29 cellular contexts compared by ENCODE assay signal in genomic region chr1:24292887-24293286, GRCh38. TPM values are rescaled to one million over a fixed set of nuclear protein-coding genes. Genes with fewer than 3 reads are reported as not detected.
"Had no signal": no experiment of that assay in that cellular context is flagged by ENCODE, and none has a peak within 500 bp of the region (broad histone marks: within the 10 kb centered on the region; RNA-seq: fewer than 3 reads in every experiment).

No MANE protein-coding gene starts in this region.

- DNase-seq: activated CD4-positive, alpha-beta T cell treated with anti-CD3 and anti-CD28 coated beads for 48 hours; activated CD4-positive, alpha-beta T cell treated with anti-CD3 and anti-CD28 coated beads, Interleukin-2, amount 50 U/mL, for 48 hours; activated naive CD8-positive, alpha-beta T cell treated with anti-CD3 and anti-CD28 coated beads, Interleukin-2, amount 50 U/mL, for 24 hours; activated T-cell treated with anti-CD3 and anti-CD28 coated beads, Interleukin-2, amount 50 U/mL, for 48 hours; amygdala; central memory CD4-positive, alpha-beta T cell; gastrocnemius medialis; glutamatergic neuron; islet precursor cell; left cardiac atrium; left ventricle myocardium superior; naive B cell; ovary; stimulated activated CD4-positive, alpha-beta T cell treated with anti-CD3 and anti-CD28 coated beads, Interleukin-12 subunit alpha, Interleukin-12 subunit beta, amount 100 ng/mL, for 4 hours; stimulated activated CD4-positive, alpha-beta T cell treated with anti-CD3 and anti-CD28 coated beads, Interleukin-4, amount 100 ng/mL, for 1 hour; T-helper 9 cell; WERI-Rb-1 had no signal

- H3K27me3 Mint-ChIP-seq: activated naive CD4-positive, alpha-beta T cell treated with anti-CD3 and anti-CD28 coated beads, Interleukin-2, amount 50 U/mL, for 24 hours had no signal

- H3K4me1 Mint-ChIP-seq: activated naive CD4-positive, alpha-beta T cell treated with anti-CD3 and anti-CD28 coated beads, Interleukin-2, amount 50 U/mL, for 24 hours; activated naive CD8-positive, alpha-beta T cell treated with anti-CD3 and anti-CD28 coated beads, Interleukin-2, amount 50 U/mL, for 24 hours; naive B cell had no signal

- H3K27ac ChIP-seq: ovary, WERI-Rb-1 had no signal

- H3K36me3 ChIP-seq: gastrocnemius medialis, ovary, WERI-Rb-1 had no signal

- H3K4me3 ChIP-seq: gastrocnemius medialis, ovary, skin epidermis had no signal

- H3K9me3 ChIP-seq: gastrocnemius medialis, ovary had no signal

- H3K27me3 ChIP-seq: gastrocnemius medialis, ovary had no signal

- H3K4me3 Mint-ChIP-seq: activated naive CD4-positive, alpha-beta T cell treated with anti-CD3 and anti-CD28 coated beads, Interleukin-2, amount 50 U/mL, for 24 hours; activated naive CD8-positive, alpha-beta T cell treated with anti-CD3 and anti-CD28 coated beads, Interleukin-2, amount 50 U/mL, for 24 hours; mesothelial cell of epicardium; naive B cell; stimulated activated naive CD8-positive, alpha-beta T cell treated with anti-CD3 and anti-CD28 coated beads, Interleukin-15, Interleukin-2, amounts not matched to agents 100 ng/mL and 50 ng/mL, for 24 hours; T-helper 1 cell treated with Interleukin-12 subunit alpha and Interleukin-12 subunit beta and Interleukin-4 antibody, amounts not matched to agents 30 μg/mL and 1 μg/mL, for 36 hours had no signal

- H3K36me3 Mint-ChIP-seq: activated naive CD4-positive, alpha-beta T cell treated with anti-CD3 and anti-CD28 coated beads, Interleukin-2, amount 50 U/mL, for 24 hours; mesothelial cell of epicardium; naive B cell had no signal

- H3K9me3 Mint-ChIP-seq: activated naive CD4-positive, alpha-beta T cell treated with anti-CD3 and anti-CD28 coated beads, Interleukin-2, amount 50 U/mL, for 24 hours; activated naive CD8-positive, alpha-beta T cell treated with anti-CD3 and anti-CD28 coated beads, Interleukin-2, amount 50 U/mL, for 24 hours; activated T-helper 2 cell treated with anti-CD3 and anti-CD28 coated beads, Interferon-gamma antibody, Interleukin-2, Interleukin-4, amounts not matched to agents 10 μg/mL and 5 μg/mL and 100 μg/mL, durations not matched to agents 14 hours and 24 hours and 36 hours; mesothelial cell of epicardium; naive B cell; stimulated activated naive CD8-positive, alpha-beta T cell treated with anti-CD3 and anti-CD28 coated beads, Interleukin-15, Interleukin-2, amounts not matched to agents 100 ng/mL and 50 ng/mL, for 24 hours; T-helper 1 cell treated with Interleukin-12 subunit alpha and Interleukin-12 subunit beta and Interleukin-4 antibody, amounts not matched to agents 30 μg/mL and 1 μg/mL, for 36 hours had no signal

- ATAC-seq: activated CD4-positive, CD25-positive, alpha-beta regulatory T cell treated with anti-CD3 and anti-CD28 coated beads, Interleukin-2, amount 50 U/mL, for 24 hours; activated naive CD8-positive, alpha-beta T cell treated with anti-CD3 and anti-CD28 coated beads, Interleukin-2, amount 50 U/mL, for 24 hours; gastrocnemius medialis; left cardiac atrium; left ventricle myocardium superior; sciatic nerve had no signal

- H3K27ac Mint-ChIP-seq: activated naive CD4-positive, alpha-beta T cell treated with anti-CD3 and anti-CD28 coated beads, Interleukin-2, amount 50 U/mL, for 24 hours; activated naive CD8-positive, alpha-beta T cell treated with anti-CD3 and anti-CD28 coated beads, Interleukin-2, amount 50 U/mL, for 24 hours; activated T-helper 2 cell treated with anti-CD3 and anti-CD28 coated beads, Interferon-gamma antibody, Interleukin-2, Interleukin-4, amounts not matched to agents 10 μg/mL and 5 μg/mL and 100 μg/mL, durations not matched to agents 14 hours and 24 hours and 36 hours; progenitor cell of endocrine pancreas; stimulated activated naive CD8-positive, alpha-beta T cell treated with anti-CD3 and anti-CD28 coated beads, Interleukin-15, Interleukin-2, amounts not matched to agents 100 ng/mL and 50 ng/mL, for 24 hours; T-helper 1 cell treated with Interleukin-12 subunit alpha and Interleukin-12 subunit beta and Interleukin-4 antibody, amounts not matched to agents 30 μg/mL and 1 μg/mL, for 36 hours had no signal

RNA-seq across cellular contexts. Expression of gene GRHL3, which starts 26.3 kb away (rescaled TPM):
- total RNA-seq: activated T-helper 2 cell treated with anti-CD3 and anti-CD28 coated beads, Interferon-gamma antibody, Interleukin-2, Interleukin-4, amounts not matched to agents 10 μg/mL and 5 μg/mL and 100 μg/mL, durations not matched to agents 14 hours and 24 hours and 36 hours; endothelial cell of umbilical vein; gastrocnemius medialis; left ventricle myocardium superior; lung microvascular endothelial cell; sciatic nerve; subcutaneous adipose tissue had no signal
